Comparison of ENCODE assay signal across 8 cellular contexts in the genomic region with DNA sequence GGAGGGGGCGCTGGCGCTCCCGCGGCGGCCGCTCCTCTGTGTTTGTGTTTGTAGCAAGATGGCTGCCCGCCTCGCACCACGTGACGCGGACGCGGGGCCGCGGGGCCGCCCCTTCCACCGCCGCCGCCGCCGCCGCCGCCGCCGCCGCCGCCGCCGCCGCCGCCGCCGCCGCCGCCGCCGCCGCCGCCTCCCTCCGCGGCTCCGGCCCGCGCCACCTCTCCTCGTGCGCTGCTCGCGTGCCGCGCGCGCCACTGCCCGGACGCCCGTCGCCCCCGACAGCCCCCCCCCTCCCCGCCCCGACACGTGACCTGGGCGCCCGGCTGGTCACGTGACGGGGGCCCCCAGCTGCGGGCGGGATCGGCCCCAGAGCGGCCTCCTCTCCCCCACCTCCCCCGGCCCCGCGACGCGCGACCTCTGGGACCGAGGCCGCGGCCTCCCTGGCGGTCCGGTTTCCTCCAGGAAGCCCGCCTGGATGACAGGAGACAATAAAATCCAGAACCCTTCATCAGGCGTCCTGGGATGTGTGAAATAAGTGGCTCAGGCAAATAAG. TPM values are rescaled to one million over a fixed set of nuclear protein-coding genes. Genes with fewer than 3 reads are reported as not detected.
DNase-seq lines count a peak whose midpoint lies in the region; ATAC-seq, FAIRE-seq and TF ChIP-seq lines count a peak whose summit lies in the region.

A gene with protein sequence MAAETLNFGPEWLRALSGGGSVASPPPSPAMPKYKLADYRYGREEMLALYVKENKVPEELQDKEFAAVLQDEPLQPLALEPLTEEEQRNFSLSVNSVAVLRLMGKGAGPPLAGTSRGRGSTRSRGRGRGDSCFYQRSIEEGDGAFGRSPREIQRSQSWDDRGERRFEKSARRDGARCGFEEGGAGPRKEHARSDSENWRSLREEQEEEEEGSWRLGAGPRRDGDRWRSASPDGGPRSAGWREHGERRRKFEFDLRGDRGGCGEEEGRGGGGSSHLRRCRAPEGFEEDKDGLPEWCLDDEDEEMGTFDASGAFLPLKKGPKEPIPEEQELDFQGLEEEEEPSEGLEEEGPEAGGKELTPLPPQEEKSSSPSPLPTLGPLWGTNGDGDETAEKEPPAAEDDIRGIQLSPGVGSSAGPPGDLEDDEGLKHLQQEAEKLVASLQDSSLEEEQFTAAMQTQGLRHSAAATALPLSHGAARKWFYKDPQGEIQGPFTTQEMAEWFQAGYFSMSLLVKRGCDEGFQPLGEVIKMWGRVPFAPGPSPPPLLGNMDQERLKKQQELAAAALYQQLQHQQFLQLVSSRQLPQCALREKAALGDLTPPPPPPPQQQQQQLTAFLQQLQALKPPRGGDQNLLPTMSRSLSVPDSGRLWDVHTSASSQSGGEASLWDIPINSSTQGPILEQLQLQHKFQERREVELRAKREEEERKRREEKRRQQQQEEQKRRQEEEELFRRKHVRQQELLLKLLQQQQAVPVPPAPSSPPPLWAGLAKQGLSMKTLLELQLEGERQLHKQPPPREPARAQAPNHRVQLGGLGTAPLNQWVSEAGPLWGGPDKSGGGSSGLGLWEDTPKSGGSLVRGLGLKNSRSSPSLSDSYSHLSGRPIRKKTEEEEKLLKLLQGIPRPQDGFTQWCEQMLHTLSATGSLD (N-terminal part only) (minus strand): TSS at position 55 of the 550 bp plus-strand sequence. CDS start 6,012 bp downstream, outside the sequence.

- no peaks in the 10 kb centered on the region for H3K9me3 ChIP-seq in CD4-positive, alpha-beta T cell (ENCODE audit: control insufficient read depth, low read length)
- H3K9me3 ChIP-seq in astrocyte (ENCODE audit: insufficient read depth, low read depth, low read length) (no peaks in the 10 kb centered on the region), right cardiac atrium (ENCODE audit: control insufficient read depth, low read length) (no peaks in the 10 kb centered on the region), psoas muscle (no peaks in the 10 kb centered on the region)

- peaks cover 38% of the 10 kb centered on the region for H4K20me1 ChIP-seq in astrocyte (ENCODE audit: insufficient read depth, low read length)

- peaks cover 43% of the 10 kb centered on the region for H3K79me2 ChIP-seq in astrocyte (ENCODE audit: insufficient read depth, low read length)

- intact Hi-C loops in CD4-positive, alpha-beta T cell (cut with DNase I, micrococcal nuclease) = loop anchor here (5.0 kb wide), 2 partner anchors 82 to 212 kb away; a partner anchor contains a TSS
- intact Hi-C loops in right cardiac atrium (cut with DNase I) = loop anchor here (5.0 to 10.0 kb wide), 4 partner anchors 72 to 229 kb away; a partner anchor contains a TSS
- intact Hi-C loops in psoas muscle (cut with DNase I) = loop anchor here (5.0 kb wide), 3 partner anchors 62 to 227 kb away; no protein-coding TSS in a partner anchor

- TF ChIP-seq CTCF in CD4-positive, alpha-beta T cell (IDR thresholded peaks at IDR 0.05) = no peak
- TF ChIP-seq CTCF in astrocyte (IDR thresholded peaks at IDR 0.05; ENCODE audit: insufficient read depth, low read depth, low read length) = no peak
- no peak for TF ChIP-seq CTCF in psoas muscle (IDR thresholded peaks at IDR 0.05)

- POLR2A ChIA-PET in CD4-positive, alpha-beta T cell (lab: Charles Lee) = interaction anchor here (0.7 to 5.8 kb wide), 10 partner anchors 11 to 266 kb away, joined by 3 to 47 read pairs (median 6); a partner anchor contains a TSS

- CTCF ChIA-PET in CD4-positive, alpha-beta T cell (lab: Charles Lee) = interaction anchor here (6.6 kb wide), 1 partner anchor 11 kb away, joined by 59 read pairs; a partner anchor contains a TSS

- peaks cover 27% of the 10 kb centered on the region for H3K4me1 Mint-ChIP-seq in CD4-positive, alpha-beta T cell (ENCODE audit: low read depth)
- peaks cover 18% of the 10 kb centered on the region for H3K4me1 Mint-ChIP-seq in T-helper 1 cell treated with Interleukin-12 subunit alpha and Interleukin-12 subunit beta and Interleukin-4 antibody, amounts not matched to agents 30 μg/mL and 1 μg/mL, for 36 hours (ENCODE audit: low read depth)
- peaks cover 6% of the 10 kb centered on the region for H3K4me1 Mint-ChIP-seq in astrocyte (ENCODE audit: low read depth, unreplicated experiment)

- peaks cover 12% of the 10 kb centered on the region for H3K36me3 Mint-ChIP-seq in CD4-positive, alpha-beta T cell (ENCODE audit: low read depth)
- peaks cover 10% of the 10 kb centered on the region for H3K36me3 Mint-ChIP-seq in T-helper 1 cell treated with Interleukin-12 subunit alpha and Interleukin-12 subunit beta and Interleukin-4 antibody, amounts not matched to agents 30 μg/mL and 1 μg/mL, for 36 hours (ENCODE audit: low read depth)
- H3K36me3 Mint-ChIP-seq in astrocyte (ENCODE audit: low read depth, unreplicated experiment) = no peaks in the 10 kb centered on the region

- peak within 1 kb of the TSS; percentile 97 for H3K4me3 Mint-ChIP-seq in CD4-positive, alpha-beta T cell
- peak within 1 kb of the TSS; percentile 99 for H3K4me3 Mint-ChIP-seq in T-helper 1 cell treated with Interleukin-12 subunit alpha and Interleukin-12 subunit beta and Interleukin-4 antibody, amounts not matched to agents 30 μg/mL and 1 μg/mL, for 36 hours
- peak within 1 kb of the TSS; percentile 97 for H3K4me3 Mint-ChIP-seq in astrocyte (ENCODE audit: unreplicated experiment)

- H3K36me3 ChIP-seq in astrocyte (ENCODE audit: insufficient read depth, low read length) = no peaks in the 10 kb centered on the region
- H3K36me3 ChIP-seq in psoas muscle (ENCODE audit: insufficient read depth in 1 of 2, low read depth in 1 of 2) = peaks cover 0 to 1% of the 10 kb centered on the region in 2 donors

- peak; percentile 48 to 74 (median 58) for DNase-seq in CD4-positive, alpha-beta T cell
- peak; percentile 51 for DNase-seq in M059J (ENCODE audit: low read depth)
- peak; percentile 20 for DNase-seq in astrocyte (ENCODE audit: low read depth)
- peak; percentile 82 to 93 (median 90) for DNase-seq in right cardiac atrium
- peak; percentile 81 to 87 for DNase-seq in psoas muscle
- DNase-seq in DMS114 treated with DMSO at 0.1 percent for 48 hours (lab: John Stamatoyannopoulos, UW; ENCODE audit: unreplicated experiment) = no peak

- peak within 1 kb of the TSS; percentile 98 for H3K4me2 ChIP-seq in astrocyte (ENCODE audit: low read length)

- FAIRE-seq in astrocyte (lab: Jason Lieb, UNC) = no peak

- H3K27ac Mint-ChIP-seq in CD4-positive, alpha-beta T cell = peak within 1 kb of the TSS; percentile 85
- peak within 1 kb of the TSS; percentile 95 for H3K27ac Mint-ChIP-seq in T-helper 1 cell treated with Interleukin-12 subunit alpha and Interleukin-12 subunit beta and Interleukin-4 antibody, amounts not matched to agents 30 μg/mL and 1 μg/mL, for 36 hours
- peak within 1 kb of the TSS; percentile 93 for H3K27ac Mint-ChIP-seq in astrocyte (ENCODE audit: unreplicated experiment)

- under 1% methylated on average over 46 of the region's 81 CpGs for WGBS in right cardiac atrium
- WGBS in psoas muscle, 3 donors = 0 to 2% (median 1%) methylated on average over 15 to 58 of the region's 81 CpGs

- no peaks in the 10 kb centered on the region for H3K27me3 ChIP-seq in CD4-positive, alpha-beta T cell (ENCODE audit: control insufficient read depth, insufficient read depth, low read length)
- no peaks in the 10 kb centered on the region for H3K27me3 ChIP-seq in astrocyte (ENCODE audit: insufficient read depth, low read length)
- H3K27me3 ChIP-seq in right cardiac atrium (ENCODE audit: control insufficient read depth, insufficient read depth) = no peaks in the 10 kb centered on the region
- H3K27me3 ChIP-seq in psoas muscle (ENCODE audit: insufficient read depth in 3 of 3, low read length in 2 of 3) = peaks cover 0 to 2% (median 0%) of the 10 kb centered on the region in 3 donors

- ATAC-seq in CD4-positive, alpha-beta T cell (ENCODE audit: poor library complexity) = peak; percentile 72
- ATAC-seq in GM21367 (IDR thresholded peaks at IDR 0.05; ENCODE audit: unreplicated experiment) (peak; percentile 33), right cardiac atrium (peak; percentile 55 to 70), psoas muscle (peak; percentile 40 to 75 (median 67))

- peak within 1 kb of the TSS; percentile 87 for H3K9ac ChIP-seq in astrocyte (ENCODE audit: low read length)

- H3K4me1 ChIP-seq in astrocyte (ENCODE audit: insufficient read depth, low read length) (peaks cover 18% of the 10 kb centered on the region), right cardiac atrium (ENCODE audit: control insufficient read depth, insufficient read depth, low read length) (peaks cover 6% of the 10 kb centered on the region), psoas muscle (peaks cover 35% of the 10 kb centered on the region)

- H2AFZ ChIP-seq in astrocyte (ENCODE audit: low read depth, low read length) = peak within 1 kb of the TSS; percentile 69

- peak within 1 kb of the TSS; percentile 78 for H3K4me3 ChIP-seq in astrocyte (ENCODE audit: insufficient read depth, low read depth, low read length)
- H3K4me3 ChIP-seq in right cardiac atrium (ENCODE audit: low read length) = peak within 1 kb of the TSS; percentile 83
- peak within 1 kb of the TSS; percentile 93 for H3K4me3 ChIP-seq in psoas muscle

- no peaks in the 10 kb centered on the region for H3K9me3 Mint-ChIP-seq in CD4-positive, alpha-beta T cell
- H3K9me3 Mint-ChIP-seq in T-helper 1 cell treated with Interleukin-12 subunit alpha and Interleukin-12 subunit beta and Interleukin-4 antibody, amounts not matched to agents 30 μg/mL and 1 μg/mL, for 36 hours = no peaks in the 10 kb centered on the region
- H3K9me3 Mint-ChIP-seq in astrocyte (ENCODE audit: unreplicated experiment) = no peaks in the 10 kb centered on the region

- H3K27me3 Mint-ChIP-seq in CD4-positive, alpha-beta T cell = no peaks in the 10 kb centered on the region
- peaks cover 19% of the 10 kb centered on the region for H3K27me3 Mint-ChIP-seq in T-helper 1 cell treated with Interleukin-12 subunit alpha and Interleukin-12 subunit beta and Interleukin-4 antibody, amounts not matched to agents 30 μg/mL and 1 μg/mL, for 36 hours (ENCODE audit: low read depth)
- peaks cover 8% of the 10 kb centered on the region for H3K27me3 Mint-ChIP-seq in astrocyte (ENCODE audit: low read depth, unreplicated experiment)

- no peak within 1 kb of the TSS for H3K27ac ChIP-seq in CD4-positive, alpha-beta T cell (ENCODE audit: low read depth, low read length)
- H3K27ac ChIP-seq in astrocyte (ENCODE audit: low read depth, low read length) (peak within 1 kb of the TSS; percentile 38), right cardiac atrium (ENCODE audit: low read length) (peak within 1 kb of the TSS; percentile 40), psoas muscle (peak within 1 kb of the TSS; percentile 75)

RNA-seq across cellular contexts. Expression of the gene that starts here (rescaled TPM):
- total RNA-seq in CD4-positive, alpha-beta T cell = 10 to 100 TPM; 75.5 to 78.8 TPM
- 4.0 and 12.2 TPM in 2 replicates for total RNA-seq in M059J (2014; rRNA removed; shearing (Covaris generic))
- total RNA-seq in astrocyte (21.3 and 23.2 TPM in 2 replicates), right cardiac atrium (10 to 100 TPM; 26.7 to 39.6 (median 32.7) TPM), psoas muscle (10 to 100 TPM; 18.0 to 39.1 (median 23.9) TPM)
- polyA plus RNA-seq in right cardiac atrium (26.2 TPM), psoas muscle (10 to 100 TPM in 2 of 3 donors, 1 to 10 TPM in 1; 9.9 to 16.1 (median 10.5) TPM)
